Comparison of ENCODE assay signal across 20 cellular contexts in genomic region chr14:100890451-100890850, GRCh38. TPM values are rescaled to one million over a fixed set of nuclear protein-coding genes. Genes with fewer than 3 reads are reported as not detected.
A peak's percentile ranks its signal among the peaks of the same experiment; 100 is the strongest.
DNase-seq lines count a peak whose midpoint lies in the region; ATAC-seq and TF ChIP-seq lines count a peak whose summit lies in the region.
"Had no signal": no experiment of that assay in that cellular context is flagged by ENCODE, and none has a peak within 500 bp of the region (broad histone marks: within the 10 kb centered on the region; RNA-seq: fewer than 3 reads in every experiment).

No MANE protein-coding gene starts in this region.

- H3K4me1 Mint-ChIP-seq in type B pancreatic cell (ENCODE audit: unreplicated experiment), result peaks cover 32% of the 10 kb centered on the region
- H3K4me1 Mint-ChIP-seq: CD8-positive, alpha-beta memory T cell had no signal

- TF ChIP-seq CTCF in coronary artery (IDR thresholded peaks at IDR 0.05) (no peak), lower lobe of right lung (IDR thresholded peaks at IDR 0.05) (no peak), type B pancreatic cell (conservative IDR thresholded peaks at IDR 0.05) (no peak)

- peaks cover 12% of the 10 kb centered on the region for H3K27me3 ChIP-seq in lower lobe of right lung (ENCODE audit: low read depth)
- H3K27me3 ChIP-seq: BLaER1 treated with 17β-estradiol and CSF1 and Interleukin-3, amounts not matched to agents 10 nM and 100 nM had no signal

- no peak overlapping the region for H3K27ac Mint-ChIP-seq in type B pancreatic cell
- H3K27ac Mint-ChIP-seq: CD8-positive, alpha-beta memory T cell had no signal

- H3K36me3 Mint-ChIP-seq in type B pancreatic cell, result no peaks in the 10 kb centered on the region
- H3K36me3 Mint-ChIP-seq: CD8-positive, alpha-beta memory T cell had no signal

- peaks cover 11% of the 10 kb centered on the region for H3K27me3 Mint-ChIP-seq in type B pancreatic cell

- H3K4me3 Mint-ChIP-seq in type B pancreatic cell, result no peak overlapping the region
- H3K4me3 Mint-ChIP-seq: CD8-positive, alpha-beta memory T cell had no signal

- no peaks in the 10 kb centered on the region for H3K36me3 ChIP-seq in lower lobe of right lung
- H3K36me3 ChIP-seq: BLaER1 treated with 17β-estradiol and CSF1 and Interleukin-3, amounts not matched to agents 10 nM and 100 nM had no signal

- H3K4me1 ChIP-seq in lower lobe of right lung, result no peaks in the 10 kb centered on the region

- H3K9me3 ChIP-seq in lower lobe of right lung, result no peaks in the 10 kb centered on the region
- H3K9me3 ChIP-seq: BLaER1 treated with 17β-estradiol and CSF1 and Interleukin-3, amounts not matched to agents 10 nM and 100 nM had no signal

- intact Hi-C loops in cardiac septum (cut with DNase I), result no loop called here
- intact Hi-C loops in Right ventricle myocardium superior (cut with DNase I), result no loop called here
- intact Hi-C loops in lower lobe of right lung (cut with DNase I), result no loop called here

- DNase-seq in cardiac septum (ENCODE audit: low spot score) (peak; percentile 44), Right ventricle myocardium superior (no peak), coronary artery (ENCODE audit: low spot score) (peak; percentile 56), lower lobe of right lung (peak; percentile 18), type B pancreatic cell (ENCODE audit: extremely low spot score, unreplicated experiment) (peak; percentile 27), SK-N-DZ (ENCODE audit: low spot score) (no peak), ecto neural progenitor cell (ENCODE audit: low spot score) (no peak)
- DNase-seq: DMS79, GOT3, NCI-H1092 treated with DMSO at 0.1 percent for 48 hours, NCI-H146, NCI-H2081, NCI-H446 treated with DMSO at 0.1 percent for 48 hours, NCI-H69 had no signal

- peaks cover 3% of the 10 kb centered on the region for H3K9me3 Mint-ChIP-seq in type B pancreatic cell
- H3K9me3 Mint-ChIP-seq: CD8-positive, alpha-beta memory T cell had no signal

- H3K4me3 ChIP-seq in coronary artery (no peak overlapping the region), lower lobe of right lung (no peak overlapping the region)
- H3K4me3 ChIP-seq: BLaER1 treated with 17β-estradiol and CSF1 and Interleukin-3, amounts not matched to agents 10 nM and 100 nM had no signal

- ATAC-seq in Right ventricle myocardium superior (ENCODE audit: poor library complexity) (no peak), lower lobe of right lung (no peak), HG02981 (IDR thresholded peaks at IDR 0.05; ENCODE audit: unreplicated experiment) (no peak)
- ATAC-seq: HCT116, Panc1 had no signal

- H3K27ac ChIP-seq in coronary artery (no peak overlapping the region), lower lobe of right lung (no peak overlapping the region)
- H3K27ac ChIP-seq: BLaER1 treated with 17β-estradiol and CSF1 and Interleukin-3, amounts not matched to agents 10 nM and 100 nM had no signal

RNA-seq across cellular contexts. Expression of gene RTL1, which starts 13.1 kb away (rescaled TPM):
- total RNA-seq in cardiac septum, result not detected
- total RNA-seq in Right ventricle myocardium superior, result not detected
- not detected for total RNA-seq in lower lobe of right lung
- 1.5 and 5.4 TPM in 2 replicates for total RNA-seq in type B pancreatic cell (ENCODE audit: low replicate concordance)
- not detected in 2 replicates for polyA plus RNA-seq in SK-N-DZ (2014; cell fraction: cytosol; rRNA removed)
- not detected in 2 replicates for polyA plus RNA-seq in SK-N-DZ (2014; cell fraction: nucleus; rRNA removed)
- total RNA-seq: CD8-positive, alpha-beta memory T cell; LHCN-M2 had no signal
- polyA plus RNA-seq: CD8-positive, alpha-beta memory T cell had no signal

Comparison
In these comparisons a context has a peak if more than half of its experiments do, and no peak if none do; other contexts are left out.
1. DNase-seq: peak in cardiac septum (single experiment), coronary artery (single experiment), lower lobe of right lung (single experiment) and type B pancreatic cell (single experiment); none in Right ventricle myocardium superior (single experiment), SK-N-DZ (single experiment) and ecto neural progenitor cell (single experiment).